In genomic region chr4:54568184-54568583, GRCh38 we compare ENCODE assay signal across 1 cellular context.
TF ChIP-seq lines count a peak whose summit lies in the region.

No MANE protein-coding gene starts in this region.

TF ChIP-seq in WTC11, 78 proteins besides CTCF, POLR2A, EP300 and RAD21 (continued from another document):
- TF ChIP-seq E2F1 (CRISPR knock-in tag; IDR thresholded peaks at IDR 0.05): no peak
- TF ChIP-seq, protein P1, sequence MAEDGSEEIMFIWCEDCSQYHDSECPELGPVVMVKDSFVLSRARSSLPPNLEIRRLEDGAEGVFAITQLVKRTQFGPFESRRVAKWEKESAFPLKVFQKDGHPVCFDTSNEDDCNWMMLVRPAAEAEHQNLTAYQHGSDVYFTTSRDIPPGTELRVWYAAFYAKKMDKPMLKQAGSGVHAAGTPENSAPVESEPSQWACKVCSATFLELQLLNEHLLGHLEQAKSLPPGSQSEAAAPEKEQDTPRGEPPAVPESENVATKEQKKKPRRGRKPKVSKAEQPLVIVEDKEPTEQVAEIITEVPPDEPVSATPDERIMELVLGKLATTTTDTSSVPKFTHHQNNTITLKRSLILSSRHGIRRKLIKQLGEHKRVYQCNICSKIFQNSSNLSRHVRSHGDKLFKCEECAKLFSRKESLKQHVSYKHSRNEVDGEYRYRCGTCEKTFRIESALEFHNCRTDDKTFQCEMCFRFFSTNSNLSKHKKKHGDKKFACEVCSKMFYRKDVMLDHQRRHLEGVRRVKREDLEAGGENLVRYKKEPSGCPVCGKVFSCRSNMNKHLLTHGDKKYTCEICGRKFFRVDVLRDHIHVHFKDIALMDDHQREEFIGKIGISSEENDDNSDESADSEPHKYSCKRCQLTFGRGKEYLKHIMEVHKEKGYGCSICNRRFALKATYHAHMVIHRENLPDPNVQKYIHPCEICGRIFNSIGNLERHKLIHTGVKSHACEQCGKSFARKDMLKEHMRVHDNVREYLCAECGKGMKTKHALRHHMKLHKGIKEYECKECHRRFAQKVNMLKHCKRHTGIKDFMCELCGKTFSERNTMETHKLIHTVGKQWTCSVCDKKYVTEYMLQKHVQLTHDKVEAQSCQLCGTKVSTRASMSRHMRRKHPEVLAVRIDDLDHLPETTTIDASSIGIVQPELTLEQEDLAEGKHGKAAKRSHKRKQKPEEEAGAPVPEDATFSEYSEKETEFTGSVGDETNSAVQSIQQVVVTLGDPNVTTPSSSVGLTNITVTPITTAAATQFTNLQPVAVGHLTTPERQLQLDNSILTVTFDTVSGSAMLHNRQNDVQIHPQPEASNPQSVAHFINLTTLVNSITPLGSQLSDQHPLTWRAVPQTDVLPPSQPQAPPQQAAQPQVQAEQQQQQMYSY (CRISPR knock-in tag; IDR thresholded peaks at IDR 0.05): no peak
- no peak for TF ChIP-seq HMGA2 (CRISPR knock-in tag; IDR thresholded peaks at IDR 0.05)
- no peak for TF ChIP-seq USF1 (CRISPR knock-in tag; IDR thresholded peaks at IDR 0.05)
- TF ChIP-seq ELF4 (CRISPR knock-in tag; IDR thresholded peaks at IDR 0.05; ENCODE audit: low read depth): no peak
- TF ChIP-seq JAZF1 (CRISPR knock-in tag; IDR thresholded peaks at IDR 0.05): no peak
- TF ChIP-seq NR1H2 (CRISPR knock-in tag; IDR thresholded peaks at IDR 0.05): no peak
